ENCODE assay signal across 17 cellular contexts in genomic region chr2:130518516-130519135, GRCh38. TPM values are rescaled to one million over a fixed set of nuclear protein-coding genes. Genes with fewer than 3 reads are reported as not detected.
"Had no signal": no experiment of that assay in that cellular context is flagged by ENCODE, and none has a peak within 500 bp of the region (broad histone marks: within the 10 kb centered on the region; RNA-seq: fewer than 3 reads in every experiment).

No MANE protein-coding gene starts in this region.

RNA-seq across cellular contexts. Expression of gene CFC1B, which starts 2.4 kb away (rescaled TPM):
- total RNA-seq: naive thymus-derived CD8-positive, alpha-beta T cell; natural killer cell treated with Interleukin-12 subunit alpha and Interleukin-12 subunit beta and Interleukin-15 and Interleukin-18, amount 100 ng/mL, for 72 hours; neural crest cell; osteoblast; progenitor cell of endocrine pancreas; psoas muscle; renal cortical epithelial cell; sciatic nerve; smooth muscle cell; spleen; suprapubic skin; testis; transverse colon; ureter; vagina had no signal
- polyA plus RNA-seq: naive thymus-derived CD8-positive, alpha-beta T cell; ovary; psoas muscle; smooth muscle cell; spleen; thymus had no signal

RNA-seq across cellular contexts. Expression of gene POTEI, which starts 9.5 kb away (rescaled TPM):
- total RNA-seq: naive thymus-derived CD8-positive, alpha-beta T cell; natural killer cell treated with Interleukin-12 subunit alpha and Interleukin-12 subunit beta and Interleukin-15 and Interleukin-18, amount 100 ng/mL, for 72 hours; osteoblast; psoas muscle; renal cortical epithelial cell; spleen; suprapubic skin; ureter; vagina had no signal
- polyA plus RNA-seq: naive thymus-derived CD8-positive, alpha-beta T cell; ovary; psoas muscle; spleen had no signal
